ENCODE assay signal across 1 cellular context in genomic region chr15:56187665-56188064, GRCh38.
TF ChIP-seq lines count a peak whose summit lies in the region.

No MANE protein-coding gene starts in this region.

TF ChIP-seq in HepG2, 621 proteins besides CTCF, POLR2A, EP300 and RAD21 (continued from another document and continues in another):
- TF ChIP-seq ZFP62 (CRISPR knock-in tag; IDR thresholded peaks at IDR 0.05) (no peak), NFE2 (CRISPR knock-in tag; IDR thresholded peaks at IDR 0.05) (no peak), ZNF329 (CRISPR knock-in tag; IDR thresholded peaks at IDR 0.05; ENCODE audit: low read depth) (no peak), ZNF318 (CRISPR knock-in tag; IDR thresholded peaks at IDR 0.05) (no peak), TBX2 (CRISPR knock-in tag; IDR thresholded peaks at IDR 0.05; ENCODE audit: borderline replicate concordance) (no peak), PAX8 (CRISPR knock-in tag; IDR thresholded peaks at IDR 0.05; ENCODE audit: borderline replicate concordance) (no peak), ZNF563 (CRISPR knock-in tag; IDR thresholded peaks at IDR 0.05) (no peak), ZNF431 (CRISPR knock-in tag; IDR thresholded peaks at IDR 0.05; ENCODE audit: borderline replicate concordance, low read depth) (no peak), ZNF776 (CRISPR knock-in tag; IDR thresholded peaks at IDR 0.05) (no peak), ELK4 (CRISPR knock-in tag; IDR thresholded peaks at IDR 0.05; ENCODE audit: borderline replicate concordance) (no peak), JUND (CRISPR knock-in tag; IDR thresholded peaks at IDR 0.05) (no peak), AGO2 (optimal IDR thresholded peaks at IDR 0.05; ENCODE audit: low read depth, low read length) (no peak), HNRNPL (IDR thresholded peaks at IDR 0.05; ENCODE audit: low read depth, low read length) (no peak), ETV6 (CRISPR knock-in tag; conservative IDR thresholded peaks at IDR 0.05) (no peak), ZNF781 (CRISPR knock-in tag; IDR thresholded peaks at IDR 0.05; ENCODE audit: borderline replicate concordance, not compliant biosample characterization) (no peak), ZNF441 (CRISPR knock-in tag; IDR thresholded peaks at IDR 0.05; ENCODE audit: borderline replicate concordance) (no peak), TEAD3 (CRISPR knock-in tag; optimal IDR thresholded peaks at IDR 0.05; ENCODE audit: borderline replicate concordance) (no peak), SALL1 (CRISPR knock-in tag; IDR thresholded peaks at IDR 0.05) (no peak), SP140L (CRISPR knock-in tag; IDR thresholded peaks at IDR 0.05; ENCODE audit: borderline replicate concordance) (no peak), ZBTB20 (CRISPR knock-in tag; IDR thresholded peaks at IDR 0.05; ENCODE audit: borderline replicate concordance, low read depth) (peak; percentile 80; the same call in 1 of the 2 replicates), GMEB2 (CRISPR knock-in tag; IDR thresholded peaks at IDR 0.05; ENCODE audit: low read depth) (no peak), SNAPC2 (CRISPR knock-in tag; IDR thresholded peaks at IDR 0.05) (no peak), ZNF275 (CRISPR knock-in tag; IDR thresholded peaks at IDR 0.05; ENCODE audit: borderline replicate concordance) (no peak), EED (CRISPR knock-in tag; IDR thresholded peaks at IDR 0.05) (no peak), PAXIP1 (CRISPR knock-in tag; conservative IDR thresholded peaks at IDR 0.05) (peak; percentile 78), ZNF124 (CRISPR knock-in tag; IDR thresholded peaks at IDR 0.05) (no peak), XRCC5 (optimal IDR thresholded peaks at IDR 0.05; ENCODE audit: low read length) (no peak), WIZ (CRISPR knock-in tag; IDR thresholded peaks at IDR 0.05) (no peak), SMARCE1 (IDR thresholded peaks at IDR 0.05; ENCODE audit: borderline replicate concordance) (no peak), ZNF234 (CRISPR knock-in tag; conservative IDR thresholded peaks at IDR 0.05) (no peak), ZNF784 (CRISPR knock-in tag; IDR thresholded peaks at IDR 0.05; ENCODE audit: borderline replicate concordance) (no peak), TCF7L2 (IDR thresholded peaks at IDR 0.05; ENCODE audit: low read depth, low read length) (no peak), DMAP1 (CRISPR knock-in tag; IDR thresholded peaks at IDR 0.05) (no peak), MZF1 (CRISPR knock-in tag; IDR thresholded peaks at IDR 0.05; ENCODE audit: borderline replicate concordance) (no peak), ZNF672 (CRISPR knock-in tag; IDR thresholded peaks at IDR 0.05) (no peak), ZNF230 (CRISPR knock-in tag; IDR thresholded peaks at IDR 0.05) (no peak), FOXA1 (IDR thresholded peaks at IDR 0.05) (peak; percentile 14; the same call in 1 of the 2 replicates), FOXA1 (CRISPR knock-in tag; IDR thresholded peaks at IDR 0.05) (no peak), ZNF414 (CRISPR knock-in tag; IDR thresholded peaks at IDR 0.05) (0 out of 2 replicates have a peak, but pooled peaks have one; percentile 60), GPBP1L1 (CRISPR knock-in tag; IDR thresholded peaks at IDR 0.05) (no peak), BATF2 (CRISPR knock-in tag; IDR thresholded peaks at IDR 0.05) (no peak), PRDM4 (CRISPR knock-in tag; IDR thresholded peaks at IDR 0.05; ENCODE audit: borderline replicate concordance) (no peak)
